Comparison of ENCODE assay signal across 7 cellular contexts in the genomic region with DNA sequence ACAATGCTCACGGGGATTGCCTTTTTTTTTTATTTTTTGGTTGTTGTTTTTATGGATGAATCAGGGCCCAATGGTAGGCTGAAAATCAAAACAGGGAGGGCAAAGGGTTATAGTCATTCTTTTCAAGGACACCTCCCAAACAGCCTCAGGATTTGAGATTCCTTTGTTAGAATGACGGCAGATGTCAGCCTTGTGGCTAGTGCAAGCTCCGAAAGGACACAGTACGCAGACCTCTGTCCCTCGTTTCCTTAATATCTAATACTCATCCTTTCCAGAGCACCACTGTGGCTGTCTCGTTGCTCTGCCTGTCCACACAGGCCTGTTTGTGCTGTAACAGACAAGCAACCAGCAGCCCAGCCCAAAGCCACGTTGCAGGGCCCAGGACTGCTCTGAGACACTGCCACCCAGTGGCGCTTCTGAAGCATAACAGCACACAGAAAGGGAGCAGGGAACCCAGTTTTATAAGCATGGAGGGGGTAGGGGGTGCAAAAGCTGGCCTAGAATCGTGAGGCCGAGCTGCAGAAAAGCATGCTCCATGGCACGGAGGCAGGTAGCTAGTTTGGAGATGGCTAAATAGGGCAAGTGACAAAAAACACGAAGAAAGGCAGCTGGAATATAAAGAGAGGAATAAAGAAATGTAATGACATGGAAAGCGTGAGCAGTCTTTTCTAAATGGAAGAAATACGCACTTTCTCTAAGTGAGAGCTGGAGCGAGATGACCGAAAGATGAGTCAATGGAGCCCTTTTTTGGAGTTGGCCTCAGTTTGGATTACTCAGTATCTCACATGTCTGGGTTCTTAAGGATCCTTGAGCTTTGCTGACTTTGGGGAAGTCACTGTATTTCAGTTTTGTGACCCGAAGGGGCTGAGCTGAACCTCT. TPM values are rescaled to one million over a fixed set of nuclear protein-coding genes. Genes with fewer than 3 reads are reported as not detected.
DNase-seq lines count a peak whose midpoint lies in the region; ATAC-seq, FAIRE-seq and TF ChIP-seq lines count a peak whose summit lies in the region.

No MANE protein-coding gene starts in this region.

- peak overlapping the region; percentile 25 for H3K4me3 ChIP-seq in WERI-Rb-1 (ENCODE audit: low read depth, low read length)

- no peaks in the 10 kb centered on the region for H3K9me3 ChIP-seq in WERI-Rb-1 (ENCODE audit: severe bottlenecking)

- peak; percentile 77 for ATAC-seq in HG02973 (IDR thresholded peaks at IDR 0.05; ENCODE audit: unreplicated experiment)

- H3K36me3 ChIP-seq in WERI-Rb-1, result no peaks in the 10 kb centered on the region

- no peaks in the 10 kb centered on the region for H3K27me3 ChIP-seq in WERI-Rb-1 (ENCODE audit: insufficient read depth, low read depth, severe bottlenecking)

- peak overlapping the region; percentile 79 for H3K27ac ChIP-seq in WERI-Rb-1

- DNase-seq in GM12891 (ENCODE audit: insufficient read length, low spot score) (peak; percentile 65), NCI-H2196 treated with DMSO at 0.1 percent for 48 hours (lab: John Stamatoyannopoulos, UW; ENCODE audit: unreplicated experiment) (peak; percentile 40), WERI-Rb-1 (peak; percentile 65), cerebellar nuclear complex (lab: John Stamatoyannopoulos, UW) (peak; percentile 30 to 50), kidney glomerular epithelial cell (lab: John Stamatoyannopoulos, UW) (peak; percentile 58)
- DNase-seq in stimulated activated CD4-positive, alpha-beta T cell treated with anti-CD3 and anti-CD28 coated beads, Interleukin-12 subunit alpha, Interleukin-12 subunit beta, amount 100 ng/mL, for 48 hours (ENCODE audit: low read depth in 2 of 3, low spot score in 1 of 3), result peak; percentile 39 to 53 (median 45)

- FAIRE-seq in GM12891 (lab: Jason Lieb, UNC), result peak; percentile 94

- peak; percentile 77 for TF ChIP-seq CTCF in WERI-Rb-1 (IDR thresholded peaks at IDR 0.05; ENCODE audit: low read depth, low read length)

- TF ChIP-seq POLR2A in GM12891 (IDR thresholded peaks at IDR 0.05; ENCODE audit: low read depth, low read length), result no peak

TF ChIP-seq in GM12891, 5 proteins besides CTCF, POLR2A, EP300 and RAD21:
- TF ChIP-seq PAX5 (IDR thresholded peaks at IDR 0.05; ENCODE audit: insufficient read depth, low read length, severe bottlenecking) (no peak), POLR2AphosphoS5 (IDR thresholded peaks at IDR 0.05; ENCODE audit: low read depth, low read length) (no peak), TAF1 (IDR thresholded peaks at IDR 0.05; ENCODE audit: low read depth, low read length) (no peak), POU2F2 (IDR thresholded peaks at IDR 0.05; ENCODE audit: low read depth, low read length) (no peak), SPI1 (IDR thresholded peaks at IDR 0.05; ENCODE audit: low read depth, low read length) (no peak)
TF ChIP-seq in GM12891: peak in this region for 0.

RNA-seq across cellular contexts. Expression of a gene that starts 40.7 kb away (rescaled TPM):
- polyA plus RNA-seq in GM12891 (2012; ENCODE audit: low read depth, missing spikeins), result not detected

Comparison
In these comparisons a context has a peak if more than half of its experiments do, and no peak if none do; other contexts are left out.
1. Peak in every context shown above with its lines: DNase-seq, ATAC-seq, H3K4me3 ChIP-seq and H3K27ac ChIP-seq.